ENCODE assay signal across 23 cellular contexts in genomic region chr11:77106321-77106720, GRCh38. TPM values are rescaled to one million over a fixed set of nuclear protein-coding genes. Genes with fewer than 3 reads are reported as not detected.
DNase-seq lines count a peak whose midpoint lies in the region; ATAC-seq and TF ChIP-seq lines count a peak whose summit lies in the region.
"Had no signal": no experiment of that assay in that cellular context is flagged by ENCODE, and none has a peak within 500 bp of the region (broad histone marks: within the 10 kb centered on the region; RNA-seq: fewer than 3 reads in every experiment).

No MANE protein-coding gene starts in this region.

- no peak overlapping the region for H2AFZ ChIP-seq in PC-9

- H3K27me3 ChIP-seq in PC-9 (ENCODE audit: insufficient read depth, low read depth) = no peaks in the 10 kb centered on the region
- H3K27me3 ChIP-seq: esophagus squamous epithelium, upper lobe of left lung had no signal

- TF ChIP-seq CTCF in PC-9 (conservative IDR thresholded peaks at IDR 0.05) = no peak

- POLR2A ChIA-PET in PC-9 (lab: Charles Lee; ENCODE audit: unreplicated experiment) = interaction anchor here (0.6 kb wide), 1 partner anchor 385 kb away, joined by 10 read pairs; no protein-coding TSS in a partner anchor

- no peaks in the 10 kb centered on the region for H3K9me3 Mint-ChIP-seq in stimulated activated naive B cell treated with anti-CD40 and anti-IgM and Interleukin-4, amounts not matched to agents 10 μg/mL and 1 μg/mL and 100 μg/mL, for 72 hours
- H3K9me3 Mint-ChIP-seq: activated naive CD8-positive, alpha-beta T cell treated with anti-CD3 and anti-CD28 coated beads, Interleukin-2, amount 10 ng/mL, durations not matched to agents 7 days and 5 days; immature natural killer cell; nephron; stimulated activated memory B cell treated with anti-CD40 and anti-IgM and Interleukin-4, amounts not matched to agents 10 μg/mL and 1 μg/mL and 100 μg/mL, for 72 hours; T-helper 1 cell treated with Interleukin-12 subunit alpha and Interleukin-12 subunit beta and Interleukin-4 antibody, amounts not matched to agents 30 μg/mL and 1 μg/mL, for 36 hours; WTC11 had no signal

- peaks cover 4 to 11% of the 10 kb centered on the region in 2 donors for H3K4me1 Mint-ChIP-seq in stimulated activated naive B cell treated with anti-CD40 and anti-IgM and Interleukin-4, amounts not matched to agents 10 μg/mL and 1 μg/mL and 100 μg/mL, for 72 hours
- H3K4me1 Mint-ChIP-seq: activated naive CD8-positive, alpha-beta T cell treated with anti-CD3 and anti-CD28 coated beads, Interleukin-2, amount 10 ng/mL, durations not matched to agents 7 days and 5 days; stimulated activated memory B cell treated with anti-CD40 and anti-IgM and Interleukin-4, amounts not matched to agents 10 μg/mL and 1 μg/mL and 100 μg/mL, for 72 hours; WTC11 had no signal

- H4K20me1 ChIP-seq in PC-9 (ENCODE audit: insufficient read depth) = no peaks in the 10 kb centered on the region

- no peak overlapping the region for H3K27ac Mint-ChIP-seq in stimulated activated naive B cell treated with anti-CD40 and anti-IgM and Interleukin-4, amounts not matched to agents 10 μg/mL and 1 μg/mL and 100 μg/mL, for 72 hours
- H3K27ac Mint-ChIP-seq: activated naive CD8-positive, alpha-beta T cell treated with anti-CD3 and anti-CD28 coated beads, Interleukin-2, amount 10 ng/mL, durations not matched to agents 7 days and 5 days; immature natural killer cell; nephron; stimulated activated memory B cell treated with anti-CD40 and anti-IgM and Interleukin-4, amounts not matched to agents 10 μg/mL and 1 μg/mL and 100 μg/mL, for 72 hours; T-helper 1 cell treated with Interleukin-12 subunit alpha and Interleukin-12 subunit beta and Interleukin-4 antibody, amounts not matched to agents 30 μg/mL and 1 μg/mL, for 36 hours; WTC11 had no signal

- CTCF ChIA-PET in PC-9 (lab: Charles Lee) = interaction anchor here (0.6 to 1.9 kb wide), 5 partner anchors 15 to 442 kb away, joined by 3 to 8 read pairs (median 3); no protein-coding TSS in a partner anchor

- H3K79me2 ChIP-seq in PC-9 (ENCODE audit: low read depth) = no peaks in the 10 kb centered on the region

- no peaks in the 10 kb centered on the region for H3K36me3 Mint-ChIP-seq in stimulated activated naive B cell treated with anti-CD40 and anti-IgM and Interleukin-4, amounts not matched to agents 10 μg/mL and 1 μg/mL and 100 μg/mL, for 72 hours
- H3K36me3 Mint-ChIP-seq: activated naive CD8-positive, alpha-beta T cell treated with anti-CD3 and anti-CD28 coated beads, Interleukin-2, amount 10 ng/mL, durations not matched to agents 7 days and 5 days; stimulated activated memory B cell treated with anti-CD40 and anti-IgM and Interleukin-4, amounts not matched to agents 10 μg/mL and 1 μg/mL and 100 μg/mL, for 72 hours; WTC11 had no signal

- peak; percentile 1 to 14 for DNase-seq in NOMO-1 (lab: John Stamatoyannopoulos, UW; ENCODE audit: unreplicated experiment in 2 of 2)
- DNase-seq in NOMO-1 treated with DMSO at 0.1 percent for 48 hours (lab: John Stamatoyannopoulos, UW; ENCODE audit: unreplicated experiment) = no peak
- peak; percentile 35 to 49 for DNase-seq in PC-9
- peak; percentile 63 for DNase-seq in globus pallidus (ENCODE audit: low spot score)
- DNase-seq in substantia nigra (lab: John Stamatoyannopoulos, UW) = peak in 29 of 49 donors; percentile 8 to 81 (median 45)
- no peak for DNase-seq in DMS53 treated with DMSO at 0.1 percent for 48 hours (lab: John Stamatoyannopoulos, UW; ENCODE audit: unreplicated experiment)
- no peak for DNase-seq in hepatic stellate cell (ENCODE audit: low spot score)
- DNase-seq in stimulated activated naive B cell treated with anti-CD40 and anti-IgM and Interleukin-4, amounts not matched to agents 10 μg/mL and 1 μg/mL and 100 μg/mL, for 72 hours = no peak
- DNase-seq: activated naive CD8-positive, alpha-beta T cell treated with anti-CD3 and anti-CD28 coated beads, Interleukin-2, amount 10 ng/mL, durations not matched to agents 7 days and 5 days; COR-L47; effector CD8-positive, alpha-beta T cell; esophagus squamous epithelium; immature natural killer cell; NCI-H1048; NCI-H2171 treated with DMSO at 0.1 percent for 48 hours; Right ventricle myocardium superior; upper lobe of left lung had no signal

- no peaks in the 10 kb centered on the region for H3K9me2 ChIP-seq in PC-9 (ENCODE audit: insufficient read depth)

- H3K27me3 Mint-ChIP-seq in stimulated activated naive B cell treated with anti-CD40 and anti-IgM and Interleukin-4, amounts not matched to agents 10 μg/mL and 1 μg/mL and 100 μg/mL, for 72 hours = peaks cover 0 to 9% of the 10 kb centered on the region in 2 donors

- intact Hi-C loops in PC-9 (cut with micrococcal nuclease; ENCODE audit: unreplicated experiment) = no loop called here

- no peak for ATAC-seq in stimulated activated naive B cell treated with anti-CD40 and anti-IgM and Interleukin-4, amounts not matched to agents 10 μg/mL and 1 μg/mL and 100 μg/mL, for 72 hours (replicated peaks)
- ATAC-seq: stimulated activated memory B cell treated with anti-CD40 and anti-IgM and Interleukin-4, amounts not matched to agents 10 μg/mL and 1 μg/mL and 100 μg/mL, for 72 hours; WTC11 had no signal

- BruUV-seq in PC-9 (replicated peaks; lab: Mats Ljungman, UMichigan) = no TSS peak

- H3K4me3 Mint-ChIP-seq in stimulated activated naive B cell treated with anti-CD40 and anti-IgM and Interleukin-4, amounts not matched to agents 10 μg/mL and 1 μg/mL and 100 μg/mL, for 72 hours = no peak overlapping the region
- H3K4me3 Mint-ChIP-seq: activated naive CD8-positive, alpha-beta T cell treated with anti-CD3 and anti-CD28 coated beads, Interleukin-2, amount 10 ng/mL, durations not matched to agents 7 days and 5 days; immature natural killer cell; nephron; stimulated activated memory B cell treated with anti-CD40 and anti-IgM and Interleukin-4, amounts not matched to agents 10 μg/mL and 1 μg/mL and 100 μg/mL, for 72 hours; T-helper 1 cell treated with Interleukin-12 subunit alpha and Interleukin-12 subunit beta and Interleukin-4 antibody, amounts not matched to agents 30 μg/mL and 1 μg/mL, for 36 hours; WTC11 had no signal

- no peak overlapping the region for H3K4me3 ChIP-seq in PC-9
- H3K4me3 ChIP-seq: esophagus squamous epithelium, upper lobe of left lung had no signal

- no peaks in the 10 kb centered on the region for H3F3A ChIP-seq in PC-9 (ENCODE audit: insufficient read depth, low read depth)

- no peaks in the 10 kb centered on the region for H3K36me3 ChIP-seq in PC-9 (ENCODE audit: low read depth)
- H3K36me3 ChIP-seq: upper lobe of left lung had no signal

- 0 out of 2 replicates have a peak overlapping the region, but pooled peaks have one; percentile 14 for H3K4me2 ChIP-seq in PC-9

- no peaks in the 10 kb centered on the region for H3K9me3 ChIP-seq in PC-9 (ENCODE audit: insufficient read depth, low read depth)
- H3K9me3 ChIP-seq: esophagus squamous epithelium, upper lobe of left lung had no signal

- peaks cover 26% of the 10 kb centered on the region for H3K4me1 ChIP-seq in PC-9 (replicated peaks; ENCODE audit: insufficient read depth)

- no peak overlapping the region for H3K27ac ChIP-seq in PC-9
- no peak overlapping the region for H3K27ac ChIP-seq in substantia nigra (ENCODE audit: low read depth, low read length, poor library complexity, severe bottlenecking)
- H3K27ac ChIP-seq: esophagus squamous epithelium, upper lobe of left lung had no signal

RNA-seq across cellular contexts. Expression of gene OMP, which starts 3.7 kb away (rescaled TPM):
- total RNA-seq in PC-9 (2021) = 1.4 TPM in 1 of 2 replicates, not detected in the other
- total RNA-seq: activated naive CD8-positive, alpha-beta T cell treated with anti-CD3 and anti-CD28 coated beads, Interleukin-2, amount 10 ng/mL, durations not matched to agents 7 days and 5 days; cardiac septum; lung microvascular endothelial cell; Right ventricle myocardium superior; WTC11 had no signal

RNA-seq across cellular contexts. Expression of gene MYO7A, which starts 21.7 kb away (rescaled TPM):
- total RNA-seq in PC-9 (2021) = 2.4 and 3.5 TPM in 2 replicates

RNA-seq across cellular contexts. Expression of gene CAPN5, which starts 39.5 kb away (rescaled TPM):
- 9.9 and 10.5 TPM in 2 replicates for total RNA-seq in PC-9 (2021)

Comparison
In these comparisons a context has a peak if more than half of its experiments do, and no peak if none do; other contexts are left out.
1. DNase-seq: peak in NOMO-1 (2 of 2), PC-9 (2 of 2), globus pallidus (single experiment) and substantia nigra (29 of 49); none in NOMO-1 treated with DMSO at 0.1 percent for 48 hours (single experiment), DMS53 treated with DMSO at 0.1 percent for 48 hours (single experiment), hepatic stellate cell (single experiment) and stimulated activated naive B cell treated with anti-CD40 and anti-IgM and Interleukin-4, amounts not matched to agents 10 μg/mL and 1 μg/mL and 100 μg/mL, for 72 hours (single experiment).